ENCODE assay signal across 13 cellular contexts in genomic region chr10:70343712-70344111, GRCh38. TPM values are rescaled to one million over a fixed set of nuclear protein-coding genes. Genes with fewer than 3 reads are reported as not detected.
"Had no signal": no experiment of that assay in that cellular context is flagged by ENCODE, and none has a peak within 500 bp of the region (broad histone marks: within the 10 kb centered on the region; RNA-seq: fewer than 3 reads in every experiment).

No MANE protein-coding gene starts in this region.

- H3K36me3 ChIP-seq: vagina had no signal

- H3K27ac ChIP-seq: hepatocyte, tibial nerve, vagina had no signal

- DNase-seq: activated CD4-positive, CD25-positive, alpha-beta regulatory T cell treated with anti-CD3 and anti-CD28 coated beads, Interleukin-2, amount 50 U/mL, for 72 hours; activated naive CD4-positive, alpha-beta T cell; anterior cingulate cortex; effector CD8-positive, alpha-beta T cell; mesendoderm; stimulated activated CD4-positive, alpha-beta T cell treated with anti-CD3 and anti-CD28 coated beads, Interleukin-12 subunit alpha, Interleukin-12 subunit beta, amount 100 ng/mL, for 4 hours; T-helper 1 cell had no signal

- H3K4me1 ChIP-seq: vagina had no signal

- H3K4me3 ChIP-seq: hepatocyte, tibial nerve, vagina had no signal

- H3K27me3 ChIP-seq: hepatocyte, tibial nerve, vagina had no signal

- H3K9me3 ChIP-seq: tibial nerve, vagina had no signal

- ATAC-seq: stimulated activated effector memory CD8-positive, alpha-beta T cell treated with anti-CD3 and anti-CD28 coated beads, Interleukin-12 subunit alpha, Interleukin-12 subunit beta, amount 100 ng/mL, for 72 hours had no signal

RNA-seq across cellular contexts. Expression of gene NPFFR1, which starts 59.9 kb away (rescaled TPM):
- total RNA-seq: activated CD8-positive, alpha-beta memory T cell treated with anti-CD3 and anti-CD28 coated beads for 36 hours; hepatocyte; subcutaneous adipose tissue; vagina had no signal
